ENCODE assay signal across 25 cellular contexts in genomic region chr10:93225938-93226337, GRCh38.
"Had no signal": no experiment of that assay in that cellular context is flagged by ENCODE, and none has a peak within 500 bp of the region (broad histone marks: within the 10 kb centered on the region; RNA-seq: fewer than 3 reads in every experiment).

No MANE protein-coding gene starts in this region.

- H3K27me3 ChIP-seq: ascending aorta, brain microvascular endothelial cell, gastrocnemius medialis, heart right ventricle, ovary, suprapubic skin, tibial nerve had no signal

- H3K27ac ChIP-seq: ascending aorta, brain microvascular endothelial cell, esophagus muscularis mucosa, gastrocnemius medialis, heart right ventricle, ovary, prostate gland, skin epidermis, stomach, suprapubic skin, tibial nerve had no signal

- H3K4me1 ChIP-seq: ascending aorta, esophagus muscularis mucosa, gastrocnemius medialis, prostate gland, stomach, suprapubic skin, tibial nerve had no signal

- DNase-seq: activated CD4-positive, alpha-beta T cell treated with anti-CD3 and anti-CD28 coated beads, Interleukin-2, amount 10 ng/mL, durations not matched to agents 7 days and 5 days; activated CD8-positive, alpha-beta T cell treated with anti-CD3 and anti-CD28 coated beads for 36 hours; activated gamma-delta T cell treated with Interleukin-2 at 50 U/mL for 16 hours; activated T-cell treated with anti-CD3 and anti-CD28 coated beads, Interleukin-2, amount 50 U/mL, for 1 hour; brain microvascular endothelial cell; effector memory CD8-positive, alpha-beta T cell; gastrocnemius medialis; heart right ventricle; left cardiac atrium; naive thymus-derived CD8-positive, alpha-beta T cell; ovary; stimulated activated CD4-positive, alpha-beta T cell treated with anti-CD3 and anti-CD28 coated beads, Interleukin-2, amount 100 ng/mL, for 24 hours; stomach; SW 1271; T-helper 17 cell had no signal

- H3K4me3 Mint-ChIP-seq: activated CD4-positive, alpha-beta T cell treated with anti-CD3 and anti-CD28 coated beads, Interleukin-2, amount 10 ng/mL, durations not matched to agents 7 days and 5 days; activated CD8-positive, alpha-beta T cell treated with anti-CD3 and anti-CD28 coated beads for 36 hours; central memory CD8-positive, alpha-beta T cell; effector memory CD8-positive, alpha-beta T cell; naive thymus-derived CD8-positive, alpha-beta T cell; stimulated activated memory B cell treated with anti-CD40 and anti-IgM and Interleukin-4, amounts not matched to agents 10 μg/mL and 1 μg/mL and 100 μg/mL, for 72 hours; T-helper 17 cell had no signal

- H3K27me3 Mint-ChIP-seq: activated CD4-positive, alpha-beta T cell treated with anti-CD3 and anti-CD28 coated beads, Interleukin-2, amount 10 ng/mL, durations not matched to agents 7 days and 5 days; stimulated activated memory B cell treated with anti-CD40 and anti-IgM and Interleukin-4, amounts not matched to agents 10 μg/mL and 1 μg/mL and 100 μg/mL, for 72 hours had no signal

- H3K9me3 ChIP-seq: ascending aorta, esophagus muscularis mucosa, gastrocnemius medialis, ovary, prostate gland, stomach, suprapubic skin, tibial nerve had no signal

- H3K36me3 ChIP-seq: ascending aorta, brain microvascular endothelial cell, esophagus muscularis mucosa, gastrocnemius medialis, heart right ventricle, ovary, prostate gland, stomach, suprapubic skin, tibial nerve had no signal

- ATAC-seq: activated CD8-positive, alpha-beta T cell treated with anti-CD3 and anti-CD28 coated beads for 36 hours; activated naive CD4-positive, alpha-beta T cell treated with anti-CD3 and anti-CD28 coated beads, Interleukin-2, amount 50 U/mL, for 72 hours; effector memory CD8-positive, alpha-beta T cell; gastrocnemius medialis; naive thymus-derived CD8-positive, alpha-beta T cell; stimulated activated memory B cell treated with anti-CD40 and anti-IgM and Interleukin-4, amounts not matched to agents 10 μg/mL and 1 μg/mL and 100 μg/mL, for 72 hours; T-helper 17 cell had no signal

- H3K4me3 ChIP-seq: ascending aorta, esophagus muscularis mucosa, gastrocnemius medialis, heart right ventricle, lung, ovary, prostate gland, skin epidermis, stomach, suprapubic skin, tibial nerve had no signal

- H3K36me3 Mint-ChIP-seq: activated naive CD4-positive, alpha-beta T cell treated with anti-CD3 and anti-CD28 coated beads, Interleukin-2, amount 50 U/mL, for 72 hours; naive thymus-derived CD8-positive, alpha-beta T cell; stimulated activated memory B cell treated with anti-CD40 and anti-IgM and Interleukin-4, amounts not matched to agents 10 μg/mL and 1 μg/mL and 100 μg/mL, for 72 hours had no signal

- H3K4me1 Mint-ChIP-seq: activated CD4-positive, alpha-beta T cell treated with anti-CD3 and anti-CD28 coated beads, Interleukin-2, amount 10 ng/mL, durations not matched to agents 7 days and 5 days; central memory CD8-positive, alpha-beta T cell; naive thymus-derived CD8-positive, alpha-beta T cell; stimulated activated memory B cell treated with anti-CD40 and anti-IgM and Interleukin-4, amounts not matched to agents 10 μg/mL and 1 μg/mL and 100 μg/mL, for 72 hours; T-helper 17 cell had no signal

- H3K27ac Mint-ChIP-seq: activated CD4-positive, alpha-beta T cell treated with anti-CD3 and anti-CD28 coated beads, Interleukin-2, amount 10 ng/mL, durations not matched to agents 7 days and 5 days; activated CD8-positive, alpha-beta T cell treated with anti-CD3 and anti-CD28 coated beads for 36 hours; activated naive CD4-positive, alpha-beta T cell treated with anti-CD3 and anti-CD28 coated beads, Interleukin-2, amount 50 U/mL, for 72 hours; effector memory CD8-positive, alpha-beta T cell; naive thymus-derived CD8-positive, alpha-beta T cell; stimulated activated memory B cell treated with anti-CD40 and anti-IgM and Interleukin-4, amounts not matched to agents 10 μg/mL and 1 μg/mL and 100 μg/mL, for 72 hours; T-helper 17 cell had no signal

- H3K9me3 Mint-ChIP-seq: activated CD4-positive, alpha-beta T cell treated with anti-CD3 and anti-CD28 coated beads, Interleukin-2, amount 10 ng/mL, durations not matched to agents 7 days and 5 days; activated CD8-positive, alpha-beta T cell treated with anti-CD3 and anti-CD28 coated beads for 36 hours; activated naive CD4-positive, alpha-beta T cell treated with anti-CD3 and anti-CD28 coated beads, Interleukin-2, amount 50 U/mL, for 72 hours; central memory CD8-positive, alpha-beta T cell; effector memory CD8-positive, alpha-beta T cell had no signal
